ENCODE assay signal across 34 cellular contexts in genomic region chr10:797179-797578, GRCh38.
"Had no signal": no experiment of that assay in that cellular context is flagged by ENCODE, and none has a peak within 500 bp of the region (broad histone marks: within the 10 kb centered on the region; RNA-seq: fewer than 3 reads in every experiment).

No MANE protein-coding gene starts in this region.

- FAIRE-seq: endometrium, endothelial cell of umbilical vein had no signal

- H3K9me3 ChIP-seq: adrenal gland, colonic mucosa, gastroesophageal sphincter had no signal

- H3K4me1 ChIP-seq: adrenal gland, breast epithelium, colonic mucosa, esophagus squamous epithelium, gastroesophageal sphincter, heart right ventricle had no signal

- DNase-seq: activated B cell treated with CpG ODN at 0.5 μM for 24 hours; activated CD4-positive, alpha-beta T cell treated with anti-CD3 and anti-CD28 coated beads for 48 hours; activated CD4-positive, alpha-beta T cell treated with anti-CD3 and anti-CD28 coated beads, Interleukin-2, amount 50 U/mL, for 1 hour; activated CD4-positive, alpha-beta T cell treated with anti-CD3 and anti-CD28 coated beads, Interleukin-2, amount 50 U/mL, for 48 hours; activated CD8-positive, alpha-beta memory T cell treated with anti-CD3 and anti-CD28 coated beads for 24 hours; activated CD8-positive, alpha-beta T cell treated with anti-CD3 and anti-CD28 coated beads for 36 hours; activated effector memory CD4-positive, alpha-beta T cell treated with anti-CD3 and anti-CD28 coated beads, Interleukin-2, amount 50 U/mL, for 16 hours; activated naive CD4-positive, alpha-beta T cell treated with anti-CD3 and anti-CD28 coated beads for 36 hours; activated naive CD8-positive, alpha-beta T cell treated with anti-CD3 and anti-CD28 coated beads for 36 hours; activated naive CD8-positive, alpha-beta T cell treated with anti-CD3 and anti-CD28 coated beads, Interleukin-2, amount 50 U/mL, for 24 hours; activated T-cell treated with anti-CD3 and anti-CD28 coated beads, Interleukin-2, amount 50 U/mL, for 4 hours; amygdala; aorta; central memory CD4-positive, alpha-beta T cell; cerebellar nuclear complex; colonic mucosa; effector CD4-positive, alpha-beta T cell; effector memory CD8-positive, alpha-beta T cell; esophagus squamous epithelium; foreskin melanocyte; heart right ventricle; T-helper 1 cell; T-helper 17 cell; T1000; WERI-Rb-1 had no signal

- H3K36me3 ChIP-seq: adrenal gland, breast epithelium, cardiac muscle cell, colonic mucosa, gastroesophageal sphincter, heart right ventricle, WERI-Rb-1 had no signal

- H3K4me3 ChIP-seq: adrenal gland, breast epithelium, cardiac muscle cell, colonic mucosa, dorsolateral prefrontal cortex, esophagus squamous epithelium, gastroesophageal sphincter, heart right ventricle had no signal

- ATAC-seq: activated CD4-positive, CD25-positive, alpha-beta regulatory T cell treated with anti-CD3 and anti-CD28 coated beads, Interleukin-2, amount 50 U/mL, for 24 hours; activated CD8-positive, alpha-beta T cell treated with anti-CD3 and anti-CD28 coated beads for 36 hours; activated naive CD8-positive, alpha-beta T cell treated with anti-CD3 and anti-CD28 coated beads, Interleukin-2, amount 50 U/mL, for 24 hours; activated T-cell treated with anti-CD3 and anti-CD28 coated beads, Interleukin-2, amount 50 U/mL, for 4 hours; effector memory CD8-positive, alpha-beta T cell; gastroesophageal sphincter; heart right ventricle; T-helper 17 cell had no signal

- H3K27ac ChIP-seq: adrenal gland, breast epithelium, cardiac muscle cell, colonic mucosa, dorsolateral prefrontal cortex, epithelial cell of prostate, esophagus squamous epithelium, gastroesophageal sphincter, heart right ventricle, WERI-Rb-1 had no signal
